In genomic region chr16:30797670-30798309, GRCh38 we compare ENCODE assay signal across 12 cellular contexts. TPM values are rescaled to one million over a fixed set of nuclear protein-coding genes. Genes with fewer than 3 reads are reported as not detected.
DNase-seq lines count a peak whose midpoint lies in the region; ATAC-seq, FAIRE-seq and TF ChIP-seq lines count a peak whose summit lies in the region.
"Had no signal": no experiment of that assay in that cellular context is flagged by ENCODE, and none has a peak within 500 bp of the region (broad histone marks: within the 10 kb centered on the region; RNA-seq: fewer than 3 reads in every experiment).

No MANE protein-coding gene starts in this region.

- H3K4me1 ChIP-seq in A673 (ENCODE audit: insufficient read depth, low read length, poor library complexity, severe bottlenecking) (no peaks in the 10 kb centered on the region), GM12878 (ENCODE audit: control insufficient read depth, insufficient read depth, low read length) (no peaks in the 10 kb centered on the region)

- H2AFZ ChIP-seq in GM12878 (ENCODE audit: control insufficient read depth, low read depth, low read length), result no peak overlapping the region

- H3K27me3 Mint-ChIP-seq in Calu3 (ENCODE audit: unreplicated experiment), result peaks cover 16% of the 10 kb centered on the region
- H3K27me3 Mint-ChIP-seq: activated naive CD4-positive, alpha-beta T cell treated with anti-CD3 and anti-CD28 coated beads, Interleukin-2, amount 50 U/mL, for 24 hours had no signal

- POLR2A ChIA-PET in A673 (lab: Charles Lee; ENCODE audit: low non-redundant PET) (no interaction called here), HEK293T (lab: Yijun Ruan, JAX) (interaction anchor here (0.6 to 3.0 kb wide), 5 partner anchors 8 to 139 kb away, joined by 3 to 25 read pairs (median 5); partner anchors contain the start of gene ZNF629), GM12878 (lab: Charles Lee) (no interaction called here)

- CTCF ChIA-PET in A673 (lab: Charles Lee), result interaction anchor here (0.6 kb wide), 1 partner anchor 75 kb away, joined by 3 read pairs; no protein-coding TSS in a partner anchor
- CTCF ChIA-PET in HEK293T (lab: Yijun Ruan, JAX), result interaction anchor here (0.7 kb wide), 1 partner anchor 9 kb away, joined by 4 read pairs; no protein-coding TSS in a partner anchor
- CTCF ChIA-PET in GM12878 (lab: Yijun Ruan, JAX), result interaction anchor here (0.7 to 1.1 kb wide), 4 partner anchors 12 to 104 kb away, joined by 3 to 4 read pairs (median 3); no protein-coding TSS in a partner anchor
- CTCF ChIA-PET in Calu3 (lab: Charles Lee), result no interaction called here

- no peaks in the 10 kb centered on the region for H3K36me3 Mint-ChIP-seq in Calu3 (ENCODE audit: insufficient read depth, unreplicated experiment)
- H3K36me3 Mint-ChIP-seq: activated naive CD4-positive, alpha-beta T cell treated with anti-CD3 and anti-CD28 coated beads, Interleukin-2, amount 50 U/mL, for 24 hours had no signal

- TF ChIP-seq EP300 in GM12878 (IDR thresholded peaks at IDR 0.05; ENCODE audit: borderline replicate concordance in 1 of 2, control insufficient read depth in 1 of 2, low read depth in 2 of 2, low read length in 2 of 2), result no peak

- no peak for TF ChIP-seq RAD21 in GM12878 (IDR thresholded peaks at IDR 0.05; ENCODE audit: insufficient read depth, low read depth, low read length)

- FAIRE-seq in GM12878 (lab: Jason Lieb, UNC), result peak; percentile 74
- FAIRE-seq: colon, urothelium cell line had no signal

- no peaks in the 10 kb centered on the region for H3K9me3 Mint-ChIP-seq in Calu3 (ENCODE audit: low read depth, unreplicated experiment)
- H3K9me3 Mint-ChIP-seq: activated naive CD4-positive, alpha-beta T cell treated with anti-CD3 and anti-CD28 coated beads, Interleukin-2, amount 50 U/mL, for 24 hours; T-helper 1 cell treated with Interleukin-12 subunit alpha and Interleukin-12 subunit beta and Interleukin-4 antibody, amounts not matched to agents 30 μg/mL and 1 μg/mL, for 36 hours had no signal

- RAD21 ChIA-PET in GM12878 (lab: Charles Lee; ENCODE audit: unreplicated experiment), result no interaction called here

- H3K36me3 ChIP-seq in A673 (ENCODE audit: insufficient read depth, low read length, poor library complexity, severe bottlenecking) (no peaks in the 10 kb centered on the region), GM12878 (ENCODE audit: control insufficient read depth in 2 of 2, insufficient read depth in 2 of 2, low read length in 1 of 2) (no peaks in the 10 kb centered on the region)

- H3K79me2 ChIP-seq in GM12878 (ENCODE audit: control insufficient read depth, insufficient read depth, low read length), result no peaks in the 10 kb centered on the region

- H3K27ac Mint-ChIP-seq in Calu3 (ENCODE audit: unreplicated experiment), result no peak overlapping the region
- H3K27ac Mint-ChIP-seq: activated naive CD4-positive, alpha-beta T cell treated with anti-CD3 and anti-CD28 coated beads, Interleukin-2, amount 50 U/mL, for 24 hours; T-helper 1 cell treated with Interleukin-12 subunit alpha and Interleukin-12 subunit beta and Interleukin-4 antibody, amounts not matched to agents 30 μg/mL and 1 μg/mL, for 36 hours had no signal

- SMC1A ChIA-PET in GM12878 (lab: Charles Lee; ENCODE audit: uncharacterized antibody, unreplicated experiment), result no interaction called here

- ATAC-seq in GM12878, result peak; percentile 69
- ATAC-seq: left cardiac atrium had no signal

- in situ Hi-C loops in GM12878 (cut with MboI), result no loop called here

- no peak overlapping the region for H3K4me2 ChIP-seq in GM12878 (ENCODE audit: control insufficient read depth, insufficient read depth)

- H3K27me3 ChIP-seq in A673 (replicated peaks; ENCODE audit: insufficient read depth, low read depth, low read length, poor library complexity) (no peaks in the 10 kb centered on the region), GM12878 (replicated peaks in 1 of 2; ENCODE audit: control insufficient read depth in 2 of 2, insufficient read depth in 2 of 2, low read length in 1 of 2) (no peaks in the 10 kb centered on the region)

- 51% methylated on average over 8 of the region's 8 CpGs for WGBS in GM12878 (ENCODE audit: insufficient coverage, insufficient replicate concordance, low lambda C conversion rate, missing lambda C conversion rate)

- DNase-seq in A673 (ENCODE audit: low spot score), result no peak
- DNase-seq in HEK293T (ENCODE audit: extremely low spot score), result peak; percentile 45
- no peak for DNase-seq in GM12878 (ENCODE audit: low read depth, low spot score)
- DNase-seq in cerebellar nuclear complex (lab: John Stamatoyannopoulos, UW), result no peak
- no peak for DNase-seq in Calu3
- DNase-seq in retina, result no peak
- DNase-seq: left cardiac atrium, NCI-H146 had no signal

- H3K4me3 Mint-ChIP-seq in Calu3 (ENCODE audit: low read depth, unreplicated experiment), result no peak overlapping the region
- H3K4me3 Mint-ChIP-seq: activated naive CD4-positive, alpha-beta T cell treated with anti-CD3 and anti-CD28 coated beads, Interleukin-2, amount 50 U/mL, for 24 hours; T-helper 1 cell treated with Interleukin-12 subunit alpha and Interleukin-12 subunit beta and Interleukin-4 antibody, amounts not matched to agents 30 μg/mL and 1 μg/mL, for 36 hours had no signal

- H3K9me3 ChIP-seq in A673 (ENCODE audit: low read depth, low read length, poor library complexity, severe bottlenecking), result no peaks in the 10 kb centered on the region
- H3K9me3 ChIP-seq in GM12878 (replicated peaks; ENCODE audit: control insufficient read depth, insufficient read depth, low read length), result no peaks in the 10 kb centered on the region

- H3K27ac ChIP-seq in A673 (ENCODE audit: low read depth, low read length, poor library complexity, severe bottlenecking) (no peak overlapping the region), GM12878 (ENCODE audit: control insufficient read depth, insufficient read depth) (no peak overlapping the region)

- BruUV-seq in A673 (replicated peaks; lab: Mats Ljungman, UMichigan), result no TSS peak
- BruUV-seq in GM12878 (replicated peaks; lab: Mats Ljungman, UMichigan), result no TSS peak
- BruUV-seq in Calu3 (replicated peaks; lab: Mats Ljungman, UMichigan), result no TSS peak

- H3K4me1 Mint-ChIP-seq in Calu3 (ENCODE audit: low read depth, unreplicated experiment), result no peaks in the 10 kb centered on the region
- H3K4me1 Mint-ChIP-seq: activated naive CD4-positive, alpha-beta T cell treated with anti-CD3 and anti-CD28 coated beads, Interleukin-2, amount 50 U/mL, for 24 hours had no signal

- no peak overlapping the region for H3K9ac ChIP-seq in GM12878 (ENCODE audit: control insufficient read depth, insufficient read depth, low read length)

- TF ChIP-seq POLR2A in GM12878 (IDR thresholded peaks at IDR 0.05; ENCODE audit: low read depth, low read length), result no peak

- H3K4me3 ChIP-seq in A673 (ENCODE audit: low read depth, low read length, poor library complexity, severe bottlenecking) (no peak overlapping the region), GM12878 (no peak overlapping the region)

- intact Hi-C loops in A673 (cut with micrococcal nuclease; ENCODE audit: unreplicated experiment) (no loop called here), GM12878 (cut with micrococcal nuclease; ENCODE audit: unreplicated experiment) (no loop called here), Calu3 (cut with micrococcal nuclease; ENCODE audit: unreplicated experiment) (no loop called here)

- no peaks in the 10 kb centered on the region for H4K20me1 ChIP-seq in GM12878 (ENCODE audit: control insufficient read depth, insufficient read depth)

- TF ChIP-seq CTCF in A673 (conservative IDR thresholded peaks at IDR 0.05; ENCODE audit: low read depth, low read length), result peak; percentile 23; the same call in 1 of the 2 replicates
- TF ChIP-seq CTCF in GM12878 (IDR thresholded peaks at IDR 0.05 in 2 of 3, conservative IDR thresholded peaks at IDR 0.05 in 1 of 3; ENCODE audit: control insufficient read depth in 2 of 3, extremely low read depth in 1 of 3, insufficient read depth in 1 of 3, low read depth in 3 of 3, low read length in 3 of 3), result peak in 2 of 3 experiments; percentile 6 to 22; a peak in 1 of 6 replicates
- TF ChIP-seq CTCF in Calu3 (IDR thresholded peaks at IDR 0.05; ENCODE audit: unreplicated experiment), result no peak

RNA-seq across cellular contexts. Expression of gene ZNF629, which starts 10.8 kb away (rescaled TPM):
- total RNA-seq in A673 (2021) (25.3 and 26.9 TPM in 2 replicates), GM12878 (2014; rRNA removed) (0.51 and 0.54 TPM in 2 replicates), GM12878 (2014; rRNA removed; fragmentation: Illumina TruSeq; extraction: Trizol) (0.28 and 0.45 TPM in 2 replicates), GM12878 (2021) (0.69 and 0.77 TPM in 2 replicates), Calu3 (2022) (29.9 and 32.6 TPM in 2 replicates)
- total RNA-seq in GM12878 (2013; cell fraction: nucleolus; rRNA removed), result 3.1 and 3.5 TPM in 2 replicates
- polyA plus RNA-seq in GM12878 (2011; ENCODE audit: low read depth), result 1.2 TPM
- polyA plus RNA-seq in GM12878 (2011; rRNA removed) (0.06 and 0.12 TPM in 2 replicates), GM12878 (2014; fragmentation: Illumina TruSeq; extraction: Trizol) (0.48 and 0.59 TPM in 2 replicates), GM12878 (2014; fragmentation: Nextera tagmentation; extraction: Ambion mirVana) (under 1 TPM; 0.02 to 0.07 TPM), GM12878 (2014; rRNA removed) (0.35 and 0.38 TPM in 2 replicates), GM12878 (2016; fragmentation: Nextera tagmentation; extraction: Ambion mirVana) (under 1 TPM; 0.32 to 0.62 TPM)
- 0.12 and 0.13 TPM in 2 replicates for polyA plus RNA-seq in GM12878 (2011; cell fraction: cytosol; rRNA removed)
- 0.43 and 0.50 TPM in 2 replicates for polyA plus RNA-seq in GM12878 (2011; cell fraction: nucleus; rRNA removed)
- 2.2 and 2.5 TPM in 2 replicates for polyA plus RNA-seq in GM12878 (2012)
- 0.15 TPM in 2 replicates for polyA minus RNA-seq in GM12878 (2011; rRNA and poly(A)+ RNA removed)
- polyA minus RNA-seq in GM12878 (2011; cell fraction: cytosol; rRNA and poly(A)+ RNA removed), result 0.21 TPM in 1 of 2 replicates, not detected in the other
- polyA minus RNA-seq in GM12878 (2011; cell fraction: nucleus; rRNA and poly(A)+ RNA removed), result 0.29 and 0.36 TPM in 2 replicates

RNA-seq across cellular contexts. Expression of gene RNF40, which starts 35.7 kb away (rescaled TPM):
- total RNA-seq in A673 (2021) (132 and 145 TPM in 2 replicates), GM12878 (2014; rRNA removed) (59.0 and 61.7 TPM in 2 replicates), GM12878 (2014; rRNA removed; fragmentation: Illumina TruSeq; extraction: Trizol) (32.7 and 40.7 TPM in 2 replicates), GM12878 (2021) (76.8 and 84.7 TPM in 2 replicates), Calu3 (2022) (130 and 136 TPM in 2 replicates)
- 82.9 and 87.4 TPM in 2 replicates for total RNA-seq in GM12878 (2013; cell fraction: nucleolus; rRNA removed)
- 21.7 TPM for polyA plus RNA-seq in GM12878 (2011; ENCODE audit: low read depth)
- polyA plus RNA-seq in GM12878 (2011; rRNA removed) (38.0 and 64.5 TPM in 2 replicates), GM12878 (2014; fragmentation: Illumina TruSeq; extraction: Trizol) (55.1 and 57.7 TPM in 2 replicates), GM12878 (2014; fragmentation: Nextera tagmentation; extraction: Ambion mirVana) (1 to 10 TPM; 3.7 to 8.0 TPM), GM12878 (2014; rRNA removed) (43.2 and 55.6 TPM in 2 replicates), GM12878 (2016; fragmentation: Nextera tagmentation; extraction: Ambion mirVana) (10 to 100 TPM; 93.2 to 97.6 TPM)
- 46.3 and 55.2 TPM in 2 replicates for polyA plus RNA-seq in GM12878 (2011; cell fraction: cytosol; rRNA removed)
- 89.1 and 96.4 TPM in 2 replicates for polyA plus RNA-seq in GM12878 (2011; cell fraction: nucleus; rRNA removed)
- polyA plus RNA-seq in GM12878 (2012), result 38.1 and 38.2 TPM in 2 replicates
- 61.7 and 73.7 TPM in 2 replicates for polyA minus RNA-seq in GM12878 (2011; rRNA and poly(A)+ RNA removed)
- 24.1 and 31.3 TPM in 2 replicates for polyA minus RNA-seq in GM12878 (2011; cell fraction: cytosol; rRNA and poly(A)+ RNA removed)
- polyA minus RNA-seq in GM12878 (2011; cell fraction: nucleus; rRNA and poly(A)+ RNA removed), result 30.2 and 46.3 TPM in 2 replicates

RNA-seq across cellular contexts. Expression of gene CFAP119, which starts 35.9 kb away (rescaled TPM):
- total RNA-seq in A673 (2021), result 11.7 and 14.1 TPM in 2 replicates
- total RNA-seq in GM12878 (2013; cell fraction: nucleolus; rRNA removed), result 3.5 and 5.5 TPM in 2 replicates
- 4.3 and 6.2 TPM in 2 replicates for total RNA-seq in GM12878 (2014; rRNA removed)
- total RNA-seq in GM12878 (2014; rRNA removed; fragmentation: Illumina TruSeq; extraction: Trizol), result 2.2 and 4.2 TPM in 2 replicates
- 5.8 and 7.3 TPM in 2 replicates for total RNA-seq in GM12878 (2021)
- 3.2 TPM for polyA plus RNA-seq in GM12878 (2011; ENCODE audit: low read depth)
- polyA plus RNA-seq in GM12878 (2011; rRNA removed), result 3.4 and 3.6 TPM in 2 replicates
- polyA plus RNA-seq in GM12878 (2011; cell fraction: cytosol; rRNA removed), result 4.8 and 7.6 TPM in 2 replicates
- polyA plus RNA-seq in GM12878 (2011; cell fraction: nucleus; rRNA removed), result 29.5 and 32.9 TPM in 2 replicates
- 3.7 and 5.4 TPM in 2 replicates for polyA plus RNA-seq in GM12878 (2012)
- polyA plus RNA-seq in GM12878 (2014; fragmentation: Illumina TruSeq; extraction: Trizol), result 0.52 and 4.2 TPM in 2 replicates
- 1 to 10 TPM; 3.2 to 3.9 TPM for polyA plus RNA-seq in GM12878 (2014; fragmentation: Nextera tagmentation; extraction: Ambion mirVana)
- 9.4 and 12.9 TPM in 2 replicates for polyA plus RNA-seq in GM12878 (2014; rRNA removed)
- polyA plus RNA-seq in GM12878 (2016; fragmentation: Nextera tagmentation; extraction: Ambion mirVana), result 1 to 10 TPM; 6.7 to 8.7 TPM
- 1.1 and 1.6 TPM in 2 replicates for polyA minus RNA-seq in GM12878 (2011; rRNA and poly(A)+ RNA removed)
- 1.5 and 3.6 TPM in 2 replicates for polyA minus RNA-seq in GM12878 (2011; cell fraction: cytosol; rRNA and poly(A)+ RNA removed)
- polyA minus RNA-seq in GM12878 (2011; cell fraction: nucleus; rRNA and poly(A)+ RNA removed), result 3.9 and 5.3 TPM in 2 replicates
- total RNA-seq in Calu3 (2022), result 13.7 and 13.8 TPM in 2 replicates

RNA-seq across cellular contexts. Expression of gene PHKG2, which starts 49.6 kb away (rescaled TPM):
- 35.3 and 37.8 TPM in 2 replicates for total RNA-seq in A673 (2021)
- 38.4 and 43.6 TPM in 2 replicates for total RNA-seq in GM12878 (2013; cell fraction: nucleolus; rRNA removed)
- 41.8 and 43.9 TPM in 2 replicates for total RNA-seq in GM12878 (2014; rRNA removed)
- 18.3 and 19.7 TPM in 2 replicates for total RNA-seq in GM12878 (2014; rRNA removed; fragmentation: Illumina TruSeq; extraction: Trizol)
- total RNA-seq in GM12878 (2021), result 35.8 and 38.0 TPM in 2 replicates
- 16.3 TPM for polyA plus RNA-seq in GM12878 (2011; ENCODE audit: low read depth)
- polyA plus RNA-seq in GM12878 (2011; rRNA removed), result 26.6 and 36.1 TPM in 2 replicates
- 42.5 and 54.9 TPM in 2 replicates for polyA plus RNA-seq in GM12878 (2011; cell fraction: cytosol; rRNA removed)
- polyA plus RNA-seq in GM12878 (2011; cell fraction: nucleus; rRNA removed), result 131 and 156 TPM in 2 replicates
- polyA plus RNA-seq in GM12878 (2012), result 26.0 and 30.1 TPM in 2 replicates
- polyA plus RNA-seq in GM12878 (2014; fragmentation: Illumina TruSeq; extraction: Trizol), result 26.0 and 36.4 TPM in 2 replicates
- polyA plus RNA-seq in GM12878 (2014; fragmentation: Nextera tagmentation; extraction: Ambion mirVana), result 1 to 10 TPM; 5.2 to 8.8 TPM
- 47.4 and 54.2 TPM in 2 replicates for polyA plus RNA-seq in GM12878 (2014; rRNA removed)
- polyA plus RNA-seq in GM12878 (2016; fragmentation: Nextera tagmentation; extraction: Ambion mirVana), result 10 to 100 TPM; 47.3 to 50.1 TPM
- 25.9 and 39.8 TPM in 2 replicates for polyA minus RNA-seq in GM12878 (2011; rRNA and poly(A)+ RNA removed)
- 12.4 and 13.7 TPM in 2 replicates for polyA minus RNA-seq in GM12878 (2011; cell fraction: cytosol; rRNA and poly(A)+ RNA removed)
- 22.2 and 47.6 TPM in 2 replicates for polyA minus RNA-seq in GM12878 (2011; cell fraction: nucleus; rRNA and poly(A)+ RNA removed)
- 66.7 and 72.8 TPM in 2 replicates for total RNA-seq in Calu3 (2022)
